Comparison of ENCODE assay signal across 15 cellular contexts in the genomic region with DNA sequence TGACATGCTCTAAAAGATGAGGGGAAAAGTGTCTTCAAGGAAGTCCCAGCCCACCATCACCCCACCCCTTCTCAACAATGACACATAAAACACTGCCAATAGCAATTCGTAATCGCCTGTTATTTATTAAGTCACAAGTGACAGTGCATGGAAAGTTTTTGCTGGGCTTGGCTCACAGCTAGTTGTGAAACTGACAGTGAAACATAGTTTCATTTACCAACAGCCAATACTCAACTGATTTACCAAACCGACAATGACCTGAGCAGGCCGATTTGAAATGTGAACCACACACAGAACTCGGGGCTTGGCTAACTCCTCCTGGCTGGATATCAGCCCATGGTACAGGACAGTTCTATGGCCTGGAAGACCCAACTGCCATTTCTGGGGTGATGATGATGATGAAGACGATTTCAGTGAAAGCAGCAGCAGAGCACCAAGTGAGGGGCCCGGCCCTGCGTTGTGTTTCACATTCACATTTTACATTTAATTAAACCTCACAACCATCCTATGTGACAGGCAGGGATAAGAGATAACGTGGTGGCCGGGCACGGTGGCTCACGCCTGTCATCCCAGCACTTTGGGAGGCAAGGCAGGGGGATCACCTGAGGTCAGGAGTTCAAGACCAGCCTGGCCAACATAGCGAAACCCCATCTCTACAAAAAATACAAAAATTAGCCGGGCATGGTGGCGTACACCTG. TPM values are rescaled to one million over a fixed set of nuclear protein-coding genes. Genes with fewer than 3 reads are reported as not detected.
A peak's percentile ranks its signal among the peaks of the same experiment; 100 is the strongest.
DNase-seq lines count a peak whose midpoint lies in the region; ATAC-seq, FAIRE-seq and TF ChIP-seq lines count a peak whose summit lies in the region.
"Had no signal": no experiment of that assay in that cellular context is flagged by ENCODE, and none has a peak within 500 bp of the region (broad histone marks: within the 10 kb centered on the region; RNA-seq: fewer than 3 reads in every experiment).

No MANE protein-coding gene starts in this region.

- H3K27ac Mint-ChIP-seq in activated CD8-positive, alpha-beta T cell treated with anti-CD3 and anti-CD28 coated beads for 36 hours: peak overlapping the region; percentile 10
- H3K27ac Mint-ChIP-seq in activated CD8-positive, alpha-beta T cell treated with anti-CD3 and anti-CD28 coated beads, Interleukin-2, amount 10 ng/mL, durations not matched to agents 7 days and 5 days: no peak overlapping the region
- peak overlapping the region; percentile 25 for H3K27ac Mint-ChIP-seq in activated T-helper 17 cell treated with anti-CD3 and anti-CD28 coated beads, Interleukin-2, amount 50 U/mL, for 72 hours

- H3K4me1 Mint-ChIP-seq in activated CD8-positive, alpha-beta T cell treated with anti-CD3 and anti-CD28 coated beads for 36 hours (ENCODE audit: low read depth): peaks cover 4% of the 10 kb centered on the region
- H3K4me1 Mint-ChIP-seq in activated CD8-positive, alpha-beta T cell treated with anti-CD3 and anti-CD28 coated beads, Interleukin-2, amount 10 ng/mL, durations not matched to agents 7 days and 5 days (ENCODE audit: low read depth): no peaks in the 10 kb centered on the region
- peaks cover 8% of the 10 kb centered on the region for H3K4me1 Mint-ChIP-seq in activated T-helper 17 cell treated with anti-CD3 and anti-CD28 coated beads, Interleukin-2, amount 50 U/mL, for 72 hours
- H3K4me1 Mint-ChIP-seq: H9 had no signal

- H3K9me3 Mint-ChIP-seq in activated CD8-positive, alpha-beta T cell treated with anti-CD3 and anti-CD28 coated beads for 36 hours: no peaks in the 10 kb centered on the region
- H3K9me3 Mint-ChIP-seq in activated CD8-positive, alpha-beta T cell treated with anti-CD3 and anti-CD28 coated beads, Interleukin-2, amount 10 ng/mL, durations not matched to agents 7 days and 5 days (ENCODE audit: insufficient read depth): no peaks in the 10 kb centered on the region
- peaks cover 3% of the 10 kb centered on the region for H3K9me3 Mint-ChIP-seq in activated T-helper 17 cell treated with anti-CD3 and anti-CD28 coated beads, Interleukin-2, amount 50 U/mL, for 72 hours
- H3K9me3 Mint-ChIP-seq: H9 had no signal

- no peaks in the 10 kb centered on the region for H3K9me3 ChIP-seq in kidney (ENCODE audit: control insufficient read depth in 1 of 2, low read length in 2 of 2)
- H3K9me3 ChIP-seq: A549 had no signal

- H3K79me2 ChIP-seq in mesendoderm (ENCODE audit: control insufficient read depth, insufficient read depth, low read length): no peaks in the 10 kb centered on the region

- H3K4me1 ChIP-seq in kidney (ENCODE audit: control insufficient read depth in 1 of 2, insufficient read depth in 1 of 2, low read depth in 1 of 2, low read length in 2 of 2) (no peaks in the 10 kb centered on the region), mesendoderm (ENCODE audit: control insufficient read depth, low read depth, low read length) (no peaks in the 10 kb centered on the region)
- H3K4me1 ChIP-seq: A549; BLaER1 treated with 17β-estradiol and CSF1 and Interleukin-3, amounts not matched to agents 10 nM and 100 nM had no signal

- H2BK5ac ChIP-seq in mesendoderm (ENCODE audit: low read length): no peak overlapping the region

- H3K4ac ChIP-seq in mesendoderm (ENCODE audit: low read depth, low read length): no peak overlapping the region

- peaks cover 2% of the 10 kb centered on the region for H3K79me1 ChIP-seq in mesendoderm (ENCODE audit: low read length)

- intact Hi-C loops in activated CD8-positive, alpha-beta T cell treated with anti-CD3 and anti-CD28 coated beads for 36 hours (cut with micrococcal nuclease): no loop called here
- intact Hi-C loops in kidney (cut with DNase I): no loop called here

- H3K23ac ChIP-seq in mesendoderm (ENCODE audit: low read length): no peak overlapping the region

- H3K27ac ChIP-seq in kidney (ENCODE audit: low read depth in 2 of 2, low read length in 2 of 2) (no peak overlapping the region), mesendoderm (ENCODE audit: low read depth, low read length) (no peak overlapping the region)
- H3K27ac ChIP-seq: A549; BLaER1 treated with 17β-estradiol and CSF1 and Interleukin-3, amounts not matched to agents 10 nM and 100 nM had no signal

- H3K9ac ChIP-seq in kidney (ENCODE audit: low read length in 2 of 2) (no peak overlapping the region), mesendoderm (ENCODE audit: low read length) (no peak overlapping the region)
- H3K9ac ChIP-seq: BLaER1 treated with 17β-estradiol and CSF1 and Interleukin-3, amounts not matched to agents 10 nM and 100 nM had no signal

- H4K5ac ChIP-seq in mesendoderm (ENCODE audit: low read length): no peak overlapping the region

- H3K36me3 Mint-ChIP-seq in activated CD8-positive, alpha-beta T cell treated with anti-CD3 and anti-CD28 coated beads for 36 hours (ENCODE audit: low read depth): peaks cover 55% of the 10 kb centered on the region
- H3K36me3 Mint-ChIP-seq in activated CD8-positive, alpha-beta T cell treated with anti-CD3 and anti-CD28 coated beads, Interleukin-2, amount 10 ng/mL, durations not matched to agents 7 days and 5 days (ENCODE audit: low read depth): peaks cover 53% of the 10 kb centered on the region
- peaks cover 87% of the 10 kb centered on the region for H3K36me3 Mint-ChIP-seq in activated T-helper 17 cell treated with anti-CD3 and anti-CD28 coated beads, Interleukin-2, amount 50 U/mL, for 72 hours (ENCODE audit: low read depth)

- H2AK5ac ChIP-seq in mesendoderm (ENCODE audit: low read length): no peak overlapping the region

- H3K27me3 Mint-ChIP-seq in activated CD8-positive, alpha-beta T cell treated with anti-CD3 and anti-CD28 coated beads for 36 hours: no peaks in the 10 kb centered on the region
- H3K27me3 Mint-ChIP-seq in activated CD8-positive, alpha-beta T cell treated with anti-CD3 and anti-CD28 coated beads, Interleukin-2, amount 10 ng/mL, durations not matched to agents 7 days and 5 days (ENCODE audit: low read depth): no peaks in the 10 kb centered on the region
- H3K27me3 Mint-ChIP-seq in activated T-helper 17 cell treated with anti-CD3 and anti-CD28 coated beads, Interleukin-2, amount 50 U/mL, for 72 hours: no peaks in the 10 kb centered on the region

- FAIRE-seq in kidney (lab: Jason Lieb, UNC): no peak
- FAIRE-seq: A549 had no signal

- TF ChIP-seq CTCF in activated CD8-positive, alpha-beta T cell treated with anti-CD3 and anti-CD28 coated beads for 36 hours (IDR thresholded peaks at IDR 0.05): no peak
- TF ChIP-seq CTCF in kidney (IDR thresholded peaks at IDR 0.05; ENCODE audit: borderline replicate concordance, extremely low read depth, insufficient read depth): no peak

- no peak overlapping the region for H3K4me2 ChIP-seq in mesendoderm (ENCODE audit: low read length)
- H3K4me2 ChIP-seq: A549; BLaER1 treated with 17β-estradiol and CSF1 and Interleukin-3, amounts not matched to agents 10 nM and 100 nM had no signal

- POLR2A ChIA-PET in activated CD8-positive, alpha-beta T cell treated with anti-CD3 and anti-CD28 coated beads for 36 hours (lab: Charles Lee): no interaction called here
- POLR2A ChIA-PET in activated CD8-positive, alpha-beta T cell treated with anti-CD3 and anti-CD28 coated beads, Interleukin-2, amount 10 ng/mL, durations not matched to agents 7 days and 5 days (lab: Charles Lee): no interaction called here

- no peak overlapping the region for H2BK15ac ChIP-seq in mesendoderm (replicated peaks; ENCODE audit: low read depth)

- H3K4me3 Mint-ChIP-seq in activated CD8-positive, alpha-beta T cell treated with anti-CD3 and anti-CD28 coated beads for 36 hours: no peak overlapping the region
- no peak overlapping the region for H3K4me3 Mint-ChIP-seq in activated CD8-positive, alpha-beta T cell treated with anti-CD3 and anti-CD28 coated beads, Interleukin-2, amount 10 ng/mL, durations not matched to agents 7 days and 5 days
- no peak overlapping the region for H3K4me3 Mint-ChIP-seq in activated T-helper 17 cell treated with anti-CD3 and anti-CD28 coated beads, Interleukin-2, amount 50 U/mL, for 72 hours
- H3K4me3 Mint-ChIP-seq: H9 had no signal

- H2BK120ac ChIP-seq in mesendoderm (ENCODE audit: low read depth, low read length): no peak overlapping the region

- DNase-seq in activated CD8-positive, alpha-beta T cell treated with anti-CD3 and anti-CD28 coated beads for 36 hours: no peak
- no peak for DNase-seq in activated CD8-positive, alpha-beta T cell treated with anti-CD3 and anti-CD28 coated beads, Interleukin-2, amount 10 ng/mL, durations not matched to agents 7 days and 5 days
- DNase-seq in kidney: peak; percentile 32
- DNase-seq in mesendoderm: no peak
- no peak for DNase-seq in DMS114 treated with DMSO at 0.1 percent for 48 hours (lab: John Stamatoyannopoulos, UW; ENCODE audit: unreplicated experiment)
- DNase-seq in iPS-NIHi11 (ENCODE audit: low spot score): no peak
- DNase-seq: H9, MV-4-11, NCI-H1417 treated with DMSO at 0.1 percent for 48 hours, NCI-H2029, NCI-H774 had no signal

- ATAC-seq in activated CD8-positive, alpha-beta T cell treated with anti-CD3 and anti-CD28 coated beads for 36 hours: peak; percentile 26
- ATAC-seq in activated CD8-positive, alpha-beta T cell treated with anti-CD3 and anti-CD28 coated beads, Interleukin-2, amount 10 ng/mL, durations not matched to agents 7 days and 5 days: no peak
- peak; percentile 43 for ATAC-seq in GM18520 (IDR thresholded peaks at IDR 0.05; ENCODE audit: unreplicated experiment)
- no peak for ATAC-seq in activated T-helper 17 cell treated with anti-CD3 and anti-CD28 coated beads, Interleukin-2, amount 50 U/mL, for 72 hours (replicated peaks)
- ATAC-seq: A549 had no signal

- CTCF ChIA-PET in activated CD8-positive, alpha-beta T cell treated with anti-CD3 and anti-CD28 coated beads for 36 hours (lab: Charles Lee): no interaction called here
- CTCF ChIA-PET in activated CD8-positive, alpha-beta T cell treated with anti-CD3 and anti-CD28 coated beads, Interleukin-2, amount 10 ng/mL, durations not matched to agents 7 days and 5 days (lab: Charles Lee): no interaction called here

- H3K18ac ChIP-seq in mesendoderm (ENCODE audit: low read length): no peak overlapping the region

- no peak overlapping the region for H3K4me3 ChIP-seq in kidney (ENCODE audit: low read length in 2 of 2)
- no peak overlapping the region for H3K4me3 ChIP-seq in mesendoderm (ENCODE audit: low read length)
- H3K4me3 ChIP-seq: A549; BLaER1 treated with 17β-estradiol and CSF1 and Interleukin-3, amounts not matched to agents 10 nM and 100 nM had no signal

- H3K27me3 ChIP-seq in mesendoderm (ENCODE audit: insufficient read depth, low read length, poor library complexity): no peaks in the 10 kb centered on the region
- H3K27me3 ChIP-seq: BLaER1 treated with 17β-estradiol and CSF1 and Interleukin-3, amounts not matched to agents 10 nM and 100 nM had no signal

- H4K8ac ChIP-seq in mesendoderm (ENCODE audit: low read depth, low read length): no peak overlapping the region

- WGBS in mesendoderm (ENCODE audit: extremely low coverage, insufficient coverage, low lambda C conversion rate): no CpG with 5 or more reads among the region's 15 CpGs

- no peak overlapping the region for H3K56ac ChIP-seq in mesendoderm (ENCODE audit: low read length)

- H3K36me3 ChIP-seq in kidney (ENCODE audit: control insufficient read depth in 1 of 2, insufficient read depth in 2 of 2, low read length in 2 of 2): peaks cover 20 to 45% of the 10 kb centered on the region in 2 donors
- peaks cover 28% of the 10 kb centered on the region for H3K36me3 ChIP-seq in mesendoderm (ENCODE audit: control insufficient read depth, insufficient read depth, low read length)

RNA-seq across cellular contexts. Expression of a gene that starts 42.7 kb away (rescaled TPM):
- total RNA-seq in activated CD8-positive, alpha-beta T cell treated with anti-CD3 and anti-CD28 coated beads for 36 hours: 10 to 100 TPM; 25.2 to 28.0 TPM
- 10 to 100 TPM; 32.2 to 32.7 TPM for total RNA-seq in activated CD8-positive, alpha-beta T cell treated with anti-CD3 and anti-CD28 coated beads, Interleukin-2, amount 10 ng/mL, durations not matched to agents 7 days and 5 days
- 10 to 100 TPM; 16.9 to 30.1 TPM for total RNA-seq in activated T-helper 17 cell treated with anti-CD3 and anti-CD28 coated beads, Interleukin-2, amount 50 U/mL, for 72 hours
- 35.6 TPM for total RNA-seq in kidney
- polyA plus RNA-seq in kidney (ENCODE audit: insufficient read depth, low read depth, low replicate concordance): 16.3 TPM
- polyA plus RNA-seq in mesendoderm (2013, experiment 1 of 2): 38.0 TPM
- 35.8 TPM for polyA plus RNA-seq in mesendoderm (2013, experiment 2 of 2)

RNA-seq across cellular contexts. Expression of a gene that starts 43.9 kb away (rescaled TPM):
- 10 to 100 TPM; 12.2 to 15.1 TPM for total RNA-seq in activated CD8-positive, alpha-beta T cell treated with anti-CD3 and anti-CD28 coated beads for 36 hours
- 10 to 100 TPM; 38.7 to 41.0 TPM for total RNA-seq in activated CD8-positive, alpha-beta T cell treated with anti-CD3 and anti-CD28 coated beads, Interleukin-2, amount 10 ng/mL, durations not matched to agents 7 days and 5 days
- 10 to 100 TPM; 31.6 to 45.3 TPM for total RNA-seq in activated T-helper 17 cell treated with anti-CD3 and anti-CD28 coated beads, Interleukin-2, amount 50 U/mL, for 72 hours
- total RNA-seq in kidney: 36.2 TPM
- polyA plus RNA-seq in kidney (ENCODE audit: insufficient read depth, low read depth, low replicate concordance): 28.8 TPM
- polyA plus RNA-seq in mesendoderm (2013, experiment 1 of 2): 6.0 TPM
- polyA plus RNA-seq in mesendoderm (2013, experiment 2 of 2): 6.6 TPM

Comparison
In these comparisons a context has a peak if more than half of its experiments do, and no peak if none do; other contexts are left out.
1. ATAC-seq: peak in activated CD8-positive, alpha-beta T cell treated with anti-CD3 and anti-CD28 coated beads for 36 hours (single experiment) and GM18520 (single experiment); none in activated CD8-positive, alpha-beta T cell treated with anti-CD3 and anti-CD28 coated beads, Interleukin-2, amount 10 ng/mL, durations not matched to agents 7 days and 5 days (single experiment) and activated T-helper 17 cell treated with anti-CD3 and anti-CD28 coated beads, Interleukin-2, amount 50 U/mL, for 72 hours (single experiment).